Comparison of ENCODE assay signal across 8 cellular contexts in the genomic region with DNA sequence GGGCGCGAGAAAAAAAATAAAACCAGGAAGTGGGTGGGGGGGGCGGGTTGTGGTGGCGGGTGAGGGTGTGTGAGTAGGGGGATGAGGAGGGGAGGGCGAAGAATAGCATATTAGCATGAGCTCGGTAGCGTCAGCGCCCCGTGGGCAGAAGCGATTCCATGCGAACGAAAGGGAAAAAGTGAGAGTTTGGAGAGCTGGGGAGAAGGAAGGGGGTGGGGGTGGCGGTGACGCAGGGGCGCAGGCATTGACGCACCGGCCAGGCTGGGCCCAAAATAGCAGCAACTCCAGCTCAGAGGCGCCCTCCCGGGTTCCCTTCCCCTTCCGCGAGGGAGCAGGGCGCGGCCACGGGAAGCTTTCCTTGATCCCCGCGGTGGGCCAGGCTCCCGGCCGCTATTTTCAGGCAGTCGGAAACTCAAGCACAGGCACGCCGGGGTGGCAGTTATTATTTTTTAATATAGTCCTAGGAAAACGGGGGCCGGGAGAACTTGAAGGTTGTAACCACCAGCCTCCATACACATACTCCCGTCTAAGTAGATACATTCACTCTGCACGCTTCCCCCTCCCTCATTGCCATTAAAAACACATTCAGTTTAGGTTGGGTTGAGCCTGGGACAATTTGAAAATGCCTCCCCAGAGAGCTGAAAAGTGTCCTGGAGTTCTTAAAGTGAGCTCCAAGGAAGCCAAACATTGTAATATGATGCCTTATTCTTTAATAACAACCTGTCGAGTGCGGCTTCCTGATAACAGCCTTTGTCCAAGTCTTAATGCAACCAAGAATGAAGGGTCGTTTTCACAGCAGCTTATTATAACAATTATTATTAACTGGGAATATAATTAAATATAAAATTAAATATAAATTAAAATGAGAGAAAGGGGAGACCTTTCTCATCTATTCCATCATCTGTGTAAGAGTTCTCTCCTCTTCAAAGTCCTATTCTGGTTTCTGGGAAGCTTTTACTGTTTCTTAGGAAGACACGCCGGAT. TPM values are rescaled to one million over a fixed set of nuclear protein-coding genes. Genes with fewer than 3 reads are reported as not detected.
DNase-seq lines count a peak whose midpoint lies in the region; ATAC-seq and TF ChIP-seq lines count a peak whose summit lies in the region.

No MANE protein-coding gene starts in this region.

- H3K4me3 ChIP-seq in HL-60 (replicated peaks; ENCODE audit: insufficient read depth, low read length) (peak overlapping the region; percentile 71), OCI-LY3 (ENCODE audit: low read length) (peak overlapping the region; percentile 90), esophagus (ENCODE audit: low read depth in 1 of 2, low read length in 2 of 2) (peak overlapping the region; percentile 71 to 81), muscle layer of duodenum (ENCODE audit: low read depth in 1 of 2, low read length in 2 of 2) (peak overlapping the region; percentile 84 to 89)

- H2AFZ ChIP-seq in OCI-LY3 (ENCODE audit: low read depth, low read length) = peak overlapping the region; percentile 68

- DNase-seq in AML-193 (lab: John Stamatoyannopoulos, UW) (peak; percentile 52 to 72), HL-60 (ENCODE audit: low read depth in 1 of 2, low spot score in 1 of 2) (peak in 1 of 2 experiments; percentile 78)
- peak; percentile 79 to 80 for DNase-seq in activated T-cell treated with anti-CD3 and anti-CD28 coated beads, Interleukin-2, amount 50 U/mL, for 72 hours
- DNase-seq in stimulated activated CD8-positive, alpha-beta memory T cell treated with anti-CD3 and anti-CD28 coated beads, Interleukin-7, amount 100 ng/mL, for 4 hours (ENCODE audit: low read depth in 2 of 2) = peak; percentile 88 to 92

- H3K4me3 Mint-ChIP-seq in activated T-cell treated with anti-CD3 and anti-CD28 coated beads, Interleukin-2, amount 50 U/mL, for 72 hours = peak overlapping the region; percentile 96 to 98

- H3K79me2 ChIP-seq in OCI-LY3 (ENCODE audit: low read length) = no peaks in the 10 kb centered on the region

- H3K4me1 Mint-ChIP-seq in activated T-cell treated with anti-CD3 and anti-CD28 coated beads, Interleukin-2, amount 50 U/mL, for 72 hours (ENCODE audit: low read depth) = peaks cover 73% of the 10 kb centered on the region

- H3K36me3 ChIP-seq in OCI-LY3 (replicated peaks; ENCODE audit: low read depth, low read length) (no peaks in the 10 kb centered on the region), esophagus (ENCODE audit: control insufficient read depth in 2 of 2, insufficient read depth in 2 of 2, low read length in 1 of 2) (no peaks in the 10 kb centered on the region), muscle layer of duodenum (ENCODE audit: control insufficient read depth in 1 of 2, insufficient read depth in 2 of 2, low read length in 2 of 2) (peaks cover 2 to 12% of the 10 kb centered on the region in 2 donors)

- peak overlapping the region; percentile 85 for H3K9ac ChIP-seq in OCI-LY3 (ENCODE audit: low read length)

- peak overlapping the region; percentile 100 for H3K27ac Mint-ChIP-seq in activated T-cell treated with anti-CD3 and anti-CD28 coated beads, Interleukin-2, amount 50 U/mL, for 72 hours

- H3K36me3 Mint-ChIP-seq in activated T-cell treated with anti-CD3 and anti-CD28 coated beads, Interleukin-2, amount 50 U/mL, for 72 hours (ENCODE audit: insufficient read depth in 2 of 2) = peaks cover 10 to 17% of the 10 kb centered on the region in 2 donors

- H3K27me3 Mint-ChIP-seq in activated T-cell treated with anti-CD3 and anti-CD28 coated beads, Interleukin-2, amount 50 U/mL, for 72 hours (ENCODE audit: low read depth) = peaks cover 9% of the 10 kb centered on the region

- H3K9me3 ChIP-seq in OCI-LY3 (ENCODE audit: insufficient read depth, low read length) (no peaks in the 10 kb centered on the region), esophagus (ENCODE audit: control insufficient read depth in 2 of 2, insufficient read depth in 1 of 2, low read depth in 1 of 2, low read length in 1 of 2) (no peaks in the 10 kb centered on the region), muscle layer of duodenum (ENCODE audit: control insufficient read depth in 1 of 2, low read length in 2 of 2) (no peaks in the 10 kb centered on the region)

- H3K27me3 ChIP-seq in HL-60 (ENCODE audit: insufficient read depth, poor library complexity, severe bottlenecking) (no peaks in the 10 kb centered on the region), OCI-LY3 (ENCODE audit: low read depth, low read length) (peaks cover 11% of the 10 kb centered on the region), esophagus (ENCODE audit: control insufficient read depth in 1 of 2, insufficient read depth in 2 of 2, low read length in 2 of 2) (no peaks in the 10 kb centered on the region), muscle layer of duodenum (ENCODE audit: low read depth, low read length) (peaks cover 3% of the 10 kb centered on the region)

- H3K4me1 ChIP-seq in OCI-LY3 (ENCODE audit: low read length) (peaks cover 14% of the 10 kb centered on the region), esophagus (ENCODE audit: control insufficient read depth in 2 of 2, insufficient read depth in 2 of 2, low read length in 1 of 2) (no peaks in the 10 kb centered on the region), muscle layer of duodenum (ENCODE audit: control insufficient read depth in 1 of 2, insufficient read depth in 2 of 2, low read length in 2 of 2) (peaks cover 0 to 4% of the 10 kb centered on the region in 2 donors)

- peak; percentile 12 for ATAC-seq in GM19351 (IDR thresholded peaks at IDR 0.05; ENCODE audit: unreplicated experiment)
- peak; percentile 40 to 41 for ATAC-seq in activated T-cell treated with anti-CD3 and anti-CD28 coated beads, Interleukin-2, amount 50 U/mL, for 72 hours (replicated peaks in 1 of 2)

- H3K4me2 ChIP-seq in OCI-LY3 (ENCODE audit: low read length) = peak overlapping the region; percentile 97

- no peak for TF ChIP-seq CTCF in HL-60 (IDR thresholded peaks at IDR 0.05; ENCODE audit: insufficient read depth, low read length)
- TF ChIP-seq CTCF in OCI-LY3 (IDR thresholded peaks at IDR 0.05; ENCODE audit: low read depth, low read length) = 0 out of 2 replicates have a peak, but pooled peaks have one; percentile 7

- H4K20me1 ChIP-seq in OCI-LY3 (ENCODE audit: insufficient read depth, low read length) = no peaks in the 10 kb centered on the region

- peak overlapping the region; percentile 97 for H3K27ac ChIP-seq in HL-60 (replicated peaks)
- H3K27ac ChIP-seq in OCI-LY3 (ENCODE audit: low read length) = peak overlapping the region; percentile 51
- H3K27ac ChIP-seq in esophagus (ENCODE audit: low read depth in 2 of 2, low read length in 1 of 2) = peak overlapping the region; percentile 97 to 99
- peak overlapping the region; percentile 99 for H3K27ac ChIP-seq in muscle layer of duodenum (ENCODE audit: low read length)

- H3K9me3 Mint-ChIP-seq in activated T-cell treated with anti-CD3 and anti-CD28 coated beads, Interleukin-2, amount 50 U/mL, for 72 hours = no peaks in the 10 kb centered on the region

- 1% methylated on average over 34 to 40 of the region's 40 CpGs for WGBS in esophagus, 2 donors

RNA-seq across cellular contexts. Expression of a gene that starts 2.3 kb away (rescaled TPM):
- 10 to 100 TPM; 27.5 to 36.1 TPM for total RNA-seq in activated T-cell treated with anti-CD3 and anti-CD28 coated beads, Interleukin-2, amount 50 U/mL, for 72 hours
- 1 to 10 TPM; 1.6 to 2.0 TPM for polyA plus RNA-seq in esophagus
